Comparison of ENCODE assay signal across 11 cellular contexts in genomic region chr16:20938426-20938825, GRCh38. TPM values are rescaled to one million over a fixed set of nuclear protein-coding genes. Genes with fewer than 3 reads are reported as not detected.
DNase-seq lines count a peak whose midpoint lies in the region; ATAC-seq, FAIRE-seq and TF ChIP-seq lines count a peak whose summit lies in the region.
"Had no signal": no experiment of that assay in that cellular context is flagged by ENCODE, and none has a peak within 500 bp of the region (broad histone marks: within the 10 kb centered on the region; RNA-seq: fewer than 3 reads in every experiment).

No MANE protein-coding gene starts in this region.

- BruUV-seq in endothelial cell of umbilical vein (replicated peaks; lab: Mats Ljungman, UMichigan), result no TSS peak

- peak; percentile 65 to 88 for ATAC-seq in activated naive CD4-positive, alpha-beta T cell treated with anti-CD3 and anti-CD28 coated beads, Interleukin-2, amount 50 U/mL, for 72 hours
- ATAC-seq: gastroesophageal sphincter had no signal

- no peak for DNase-seq in activated naive CD4-positive, alpha-beta T cell treated with anti-CD3 and anti-CD28 coated beads, Interleukin-2, amount 50 U/mL, for 72 hours (ENCODE audit: low spot score in 2 of 2)
- no peak for DNase-seq in activated naive CD4-positive, alpha-beta T cell treated with anti-CD3 and anti-CD28 coated beads, Interleukin-2, amount 10 ng/mL, durations not matched to agents 7 days and 5 days
- peak; percentile 49 for DNase-seq in RPMI7951 (ENCODE audit: low read depth)
- peak; percentile 19 for DNase-seq in endothelial cell of umbilical vein (ENCODE audit: low read depth, low spot score)
- no peak for DNase-seq in BE2C
- DNase-seq in HUDEP-2 (lab: John Stamatoyannopoulos, UW; ENCODE audit: unreplicated experiment in 76 of 76), result no peak
- DNase-seq in NK-92 treated with Interleukin-12 subunit alpha and Interleukin-12 subunit beta, amount 100 ng/mL, for 24 hours (lab: John Stamatoyannopoulos, UW), result no peak
- DNase-seq: CD4-positive, CD25-positive, alpha-beta regulatory T cell; SW 1271 had no signal

- H3K4me2 ChIP-seq in endothelial cell of umbilical vein (ENCODE audit: insufficient read depth, low read length), result no peak overlapping the region

- no peak for TF ChIP-seq POLR2A in endothelial cell of umbilical vein (IDR thresholded peaks at IDR 0.05; ENCODE audit: low read depth, low read length)

- H3K27me3 Mint-ChIP-seq in activated naive CD4-positive, alpha-beta T cell treated with anti-CD3 and anti-CD28 coated beads, Interleukin-2, amount 10 ng/mL, durations not matched to agents 7 days and 5 days, result peaks cover 22% of the 10 kb centered on the region
- no peaks in the 10 kb centered on the region for H3K27me3 Mint-ChIP-seq in stimulated activated naive CD8-positive, alpha-beta T cell treated with anti-CD3 and anti-CD28 coated beads, Interleukin-15, Interleukin-2, amounts not matched to agents 100 ng/mL and 50 ng/mL, for 24 hours

- H3K36me3 Mint-ChIP-seq in activated naive CD4-positive, alpha-beta T cell treated with anti-CD3 and anti-CD28 coated beads, Interleukin-2, amount 50 U/mL, for 72 hours, result no peaks in the 10 kb centered on the region
- H3K36me3 Mint-ChIP-seq in activated naive CD4-positive, alpha-beta T cell treated with anti-CD3 and anti-CD28 coated beads, Interleukin-2, amount 10 ng/mL, durations not matched to agents 7 days and 5 days, result no peaks in the 10 kb centered on the region
- no peaks in the 10 kb centered on the region for H3K36me3 Mint-ChIP-seq in stimulated activated naive CD8-positive, alpha-beta T cell treated with anti-CD3 and anti-CD28 coated beads, Interleukin-15, Interleukin-2, amounts not matched to agents 100 ng/mL and 50 ng/mL, for 24 hours (ENCODE audit: low read depth)
- H3K36me3 Mint-ChIP-seq: CD4-positive, CD25-positive, alpha-beta regulatory T cell had no signal

- intact Hi-C loops in endothelial cell of umbilical vein (cut with micrococcal nuclease), result no loop called here

- no peak for FAIRE-seq in endothelial cell of umbilical vein (lab: Jason Lieb, UNC)

- no peaks in the 10 kb centered on the region for H3K36me3 ChIP-seq in endothelial cell of umbilical vein (ENCODE audit: control insufficient read depth in 2 of 2, extremely low read depth in 1 of 2, insufficient read depth in 2 of 2, low read length in 2 of 2)
- H3K36me3 ChIP-seq in BE2C, result no peaks in the 10 kb centered on the region
- H3K36me3 ChIP-seq: gastroesophageal sphincter had no signal

- H3K79me2 ChIP-seq in endothelial cell of umbilical vein (ENCODE audit: control insufficient read depth, insufficient read depth, low read length), result no peaks in the 10 kb centered on the region

- no peak overlapping the region for H3K4me3 Mint-ChIP-seq in activated naive CD4-positive, alpha-beta T cell treated with anti-CD3 and anti-CD28 coated beads, Interleukin-2, amount 10 ng/mL, durations not matched to agents 7 days and 5 days
- H3K4me3 Mint-ChIP-seq in stimulated activated naive CD8-positive, alpha-beta T cell treated with anti-CD3 and anti-CD28 coated beads, Interleukin-15, Interleukin-2, amounts not matched to agents 100 ng/mL and 50 ng/mL, for 24 hours, result peak overlapping the region; percentile 39
- H3K4me3 Mint-ChIP-seq: CD4-positive, CD25-positive, alpha-beta regulatory T cell had no signal

- peaks cover 20% of the 10 kb centered on the region for H3K4me1 Mint-ChIP-seq in activated naive CD4-positive, alpha-beta T cell treated with anti-CD3 and anti-CD28 coated beads, Interleukin-2, amount 10 ng/mL, durations not matched to agents 7 days and 5 days
- H3K4me1 Mint-ChIP-seq in stimulated activated naive CD8-positive, alpha-beta T cell treated with anti-CD3 and anti-CD28 coated beads, Interleukin-15, Interleukin-2, amounts not matched to agents 100 ng/mL and 50 ng/mL, for 24 hours (ENCODE audit: low read depth), result peaks cover 39% of the 10 kb centered on the region

- dilution Hi-C loops in endothelial cell of umbilical vein (cut with MboI; ENCODE audit: extremely low pct_ligation_motif_present, low sequenced_read_pairs), result no loop called here

- H4K20me1 ChIP-seq in endothelial cell of umbilical vein (replicated peaks; ENCODE audit: control insufficient read depth, extremely low read depth, insufficient read depth, low read length), result no peaks in the 10 kb centered on the region

- peak overlapping the region in 1 of 2 donors; percentile 82 for H3K27ac Mint-ChIP-seq in activated naive CD4-positive, alpha-beta T cell treated with anti-CD3 and anti-CD28 coated beads, Interleukin-2, amount 50 U/mL, for 72 hours
- H3K27ac Mint-ChIP-seq in activated naive CD4-positive, alpha-beta T cell treated with anti-CD3 and anti-CD28 coated beads, Interleukin-2, amount 10 ng/mL, durations not matched to agents 7 days and 5 days, result no peak overlapping the region
- peak overlapping the region; percentile 83 for H3K27ac Mint-ChIP-seq in stimulated activated naive CD8-positive, alpha-beta T cell treated with anti-CD3 and anti-CD28 coated beads, Interleukin-15, Interleukin-2, amounts not matched to agents 100 ng/mL and 50 ng/mL, for 24 hours
- H3K27ac Mint-ChIP-seq: CD4-positive, CD25-positive, alpha-beta regulatory T cell had no signal

- H3K9me3 ChIP-seq in endothelial cell of umbilical vein (replicated peaks; ENCODE audit: control insufficient read depth, insufficient read depth, low read length) (no peaks in the 10 kb centered on the region), BE2C (no peaks in the 10 kb centered on the region)
- H3K9me3 ChIP-seq: gastroesophageal sphincter had no signal

- POLR2A ChIA-PET in endothelial cell of umbilical vein (lab: Charles Lee), result no interaction called here

- no peaks in the 10 kb centered on the region for H3K9me3 Mint-ChIP-seq in activated naive CD4-positive, alpha-beta T cell treated with anti-CD3 and anti-CD28 coated beads, Interleukin-2, amount 50 U/mL, for 72 hours
- H3K9me3 Mint-ChIP-seq in activated naive CD4-positive, alpha-beta T cell treated with anti-CD3 and anti-CD28 coated beads, Interleukin-2, amount 10 ng/mL, durations not matched to agents 7 days and 5 days, result no peaks in the 10 kb centered on the region
- H3K9me3 Mint-ChIP-seq in stimulated activated naive CD8-positive, alpha-beta T cell treated with anti-CD3 and anti-CD28 coated beads, Interleukin-15, Interleukin-2, amounts not matched to agents 100 ng/mL and 50 ng/mL, for 24 hours, result no peaks in the 10 kb centered on the region
- H3K9me3 Mint-ChIP-seq: CD4-positive, CD25-positive, alpha-beta regulatory T cell had no signal

- peak overlapping the region; percentile 21 for H2AFZ ChIP-seq in endothelial cell of umbilical vein (ENCODE audit: low read depth, low read length)

- no peaks in the 10 kb centered on the region for H3K9me1 ChIP-seq in endothelial cell of umbilical vein (replicated peaks; ENCODE audit: control insufficient read depth, extremely low read depth, insufficient read depth, low read length)

- H3K4me3 ChIP-seq in endothelial cell of umbilical vein (replicated peaks in 1 of 3; ENCODE audit: insufficient read depth in 1 of 3, low read depth in 1 of 3, low read length in 3 of 3) (no peak overlapping the region), BE2C (ENCODE audit: low read depth, low read length) (no peak overlapping the region)
- H3K4me3 ChIP-seq: gastroesophageal sphincter had no signal

- H3K27me3 ChIP-seq in endothelial cell of umbilical vein (ENCODE audit: control insufficient read depth in 2 of 2, insufficient read depth in 2 of 2, low read length in 2 of 2) (no peaks in the 10 kb centered on the region), BE2C (no peaks in the 10 kb centered on the region; the same call in 1 of the 2 replicates)
- H3K27me3 ChIP-seq: gastroesophageal sphincter had no signal

- H3K27ac ChIP-seq in endothelial cell of umbilical vein (ENCODE audit: insufficient read depth, low read depth, low read length), result no peak overlapping the region
- H3K27ac ChIP-seq: gastroesophageal sphincter had no signal

- H3K4me1 ChIP-seq in endothelial cell of umbilical vein (ENCODE audit: control insufficient read depth, extremely low read depth, insufficient read depth, low read length), result no peaks in the 10 kb centered on the region
- no peaks in the 10 kb centered on the region for H3K4me1 ChIP-seq in BE2C
- H3K4me1 ChIP-seq: gastroesophageal sphincter had no signal

- H3K9ac ChIP-seq in endothelial cell of umbilical vein (replicated peaks; ENCODE audit: extremely low read depth, insufficient read depth, low read length), result no peak overlapping the region

- CTCF ChIA-PET in activated naive CD4-positive, alpha-beta T cell treated with anti-CD3 and anti-CD28 coated beads, Interleukin-2, amount 10 ng/mL, durations not matched to agents 7 days and 5 days (lab: Charles Lee), result interaction anchor here (0.7 to 1.7 kb wide), 2 partner anchors 64 to 88 kb away, joined by 3 to 7 read pairs; no protein-coding TSS in a partner anchor
- CTCF ChIA-PET in endothelial cell of umbilical vein (lab: Charles Lee), result interaction anchor here (1.4 kb wide), 1 partner anchor 25 kb away, joined by 4 read pairs; no protein-coding TSS in a partner anchor

- no peak for TF ChIP-seq CTCF in endothelial cell of umbilical vein (IDR thresholded peaks at IDR 0.05; ENCODE audit: extremely low read depth in 1 of 2, insufficient read depth in 1 of 2, low read depth in 1 of 2, low read length in 2 of 2)
- TF ChIP-seq CTCF in BE2C (IDR thresholded peaks at IDR 0.05; ENCODE audit: low read depth, low read length), result no peak

RNA-seq across cellular contexts. Expression of gene LYRM1, which starts 37.9 kb away (rescaled TPM):
- 10 to 100 TPM; 19.4 to 20.9 TPM for total RNA-seq in activated naive CD4-positive, alpha-beta T cell treated with anti-CD3 and anti-CD28 coated beads, Interleukin-2, amount 50 U/mL, for 72 hours
- total RNA-seq in RPMI7951 (2014; rRNA removed; shearing (Covaris generic)), result 38.4 and 43.7 TPM in 2 replicates
- total RNA-seq in endothelial cell of umbilical vein, result 28.4 and 29.1 TPM in 2 replicates
- polyA plus RNA-seq in endothelial cell of umbilical vein, result 13.8 and 20.4 TPM in 2 replicates
- polyA plus RNA-seq in endothelial cell of umbilical vein (2011; cell fraction: cytosol; rRNA removed), result 34.3 and 34.7 TPM in 2 replicates
- polyA plus RNA-seq in endothelial cell of umbilical vein (2011; cell fraction: nucleus; rRNA removed), result 16.3 and 18.2 TPM in 2 replicates
- 45.2 and 45.3 TPM in 2 replicates for polyA plus RNA-seq in endothelial cell of umbilical vein (2012)
- 10.3 and 13.5 TPM in 2 replicates for polyA minus RNA-seq in endothelial cell of umbilical vein
- 9.3 TPM for polyA minus RNA-seq in endothelial cell of umbilical vein (2011; cell fraction: cytosol; rRNA and poly(A)+ RNA removed)
- 6.7 and 7.1 TPM in 2 replicates for polyA minus RNA-seq in endothelial cell of umbilical vein (2011; cell fraction: nucleus; rRNA and poly(A)+ RNA removed)
- polyA plus RNA-seq in BE2C (2012; ENCODE audit: insufficient read depth, insufficient read length, low read depth), result 17.4 TPM

RNA-seq across cellular contexts. Expression of gene DCUN1D3, which starts 38.3 kb away (rescaled TPM):
- total RNA-seq in activated naive CD4-positive, alpha-beta T cell treated with anti-CD3 and anti-CD28 coated beads, Interleukin-2, amount 50 U/mL, for 72 hours, result 10 to 100 TPM in 1 of 2 donors, 1 to 10 TPM in 1; 4.2 to 10.9 TPM
- 5.3 and 5.7 TPM in 2 replicates for total RNA-seq in RPMI7951 (2014; rRNA removed; shearing (Covaris generic))
- total RNA-seq in endothelial cell of umbilical vein, result 35.0 and 39.6 TPM in 2 replicates
- 8.8 and 10.4 TPM in 2 replicates for polyA plus RNA-seq in endothelial cell of umbilical vein
- 13.5 and 14.2 TPM in 2 replicates for polyA plus RNA-seq in endothelial cell of umbilical vein (2011; cell fraction: cytosol; rRNA removed)
- polyA plus RNA-seq in endothelial cell of umbilical vein (2011; cell fraction: nucleus; rRNA removed), result 28.5 and 31.3 TPM in 2 replicates
- 15.7 and 16.5 TPM in 2 replicates for polyA plus RNA-seq in endothelial cell of umbilical vein (2012)
- polyA minus RNA-seq in endothelial cell of umbilical vein, result 40.9 and 43.9 TPM in 2 replicates
- polyA minus RNA-seq in endothelial cell of umbilical vein (2011; cell fraction: cytosol; rRNA and poly(A)+ RNA removed), result 1.6 TPM
- 40.7 and 47.7 TPM in 2 replicates for polyA minus RNA-seq in endothelial cell of umbilical vein (2011; cell fraction: nucleus; rRNA and poly(A)+ RNA removed)
- polyA plus RNA-seq in BE2C (2012; ENCODE audit: insufficient read depth, insufficient read length, low read depth), result 7.5 TPM

Comparison
In these comparisons a context has a peak if more than half of its experiments do, and no peak if none do; other contexts are left out.
1. DNase-seq: peak in RPMI7951 (single experiment) and endothelial cell of umbilical vein (single experiment); none in activated naive CD4-positive, alpha-beta T cell treated with anti-CD3 and anti-CD28 coated beads, Interleukin-2, amount 50 U/mL, for 72 hours (0 of 2), activated naive CD4-positive, alpha-beta T cell treated with anti-CD3 and anti-CD28 coated beads, Interleukin-2, amount 10 ng/mL, durations not matched to agents 7 days and 5 days (single experiment), BE2C (single experiment), HUDEP-2 (0 of 76) and NK-92 treated with Interleukin-12 subunit alpha and Interleukin-12 subunit beta, amount 100 ng/mL, for 24 hours (single experiment).